In the genomic region with DNA sequence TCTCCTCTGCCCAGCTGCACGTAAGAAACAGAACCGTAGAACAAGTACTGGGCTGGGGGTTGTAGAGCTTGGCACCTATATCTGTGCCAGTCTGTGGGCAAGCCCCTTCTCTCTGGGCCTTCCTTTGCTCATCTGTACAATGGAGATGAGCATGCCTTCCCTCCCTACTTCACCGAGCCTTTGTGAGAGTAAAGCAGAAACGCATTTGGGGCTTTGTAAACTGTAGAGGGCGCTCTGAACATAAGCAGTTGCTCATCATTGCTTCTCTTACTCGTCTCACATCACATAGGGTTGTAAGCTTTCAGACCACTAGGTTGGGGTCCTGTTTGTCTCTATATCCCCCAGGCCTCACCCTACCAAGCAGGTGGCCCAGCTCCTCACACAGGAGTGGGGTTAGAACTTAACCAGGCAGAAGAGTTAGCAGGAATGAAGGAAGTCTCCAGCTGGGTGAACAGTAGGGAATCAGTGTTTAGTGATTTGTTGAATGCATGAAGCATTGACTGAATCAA, we compare ENCODE assay signal across 6 cellular contexts. TPM values are rescaled to one million over a fixed set of nuclear protein-coding genes. Genes with fewer than 3 reads are reported as not detected.
DNase-seq lines count a peak whose midpoint lies in the region; ATAC-seq, FAIRE-seq and TF ChIP-seq lines count a peak whose summit lies in the region.

No MANE protein-coding gene starts in this region.

- DNase-seq in A549 (ENCODE audit: low read depth in 1 of 2, low spot score in 1 of 2) (peak; percentile 66 to 82), GM23248 (peak; percentile 86), RKO (ENCODE audit: low spot score) (peak; percentile 54), fibroblast of mammary gland (ENCODE audit: low read depth) (peak; percentile 74), uterus (no peak)
- DNase-seq in CD8-positive, alpha-beta memory T cell = no peak

- peaks cover 0 to 10% (median 0%) of the 10 kb centered on the region in 3 donors for H3K36me3 Mint-ChIP-seq in CD8-positive, alpha-beta memory T cell

- H3K4me3 ChIP-seq in A549 (no peak overlapping the region), GM23248 (no peak overlapping the region), fibroblast of mammary gland (ENCODE audit: control insufficient read depth, low read depth, low read length) (no peak overlapping the region), uterus (no peak overlapping the region)
- H3K4me3 ChIP-seq in CD8-positive, alpha-beta memory T cell (ENCODE audit: low read length) = no peak overlapping the region

- POLR2A ChIA-PET in A549 (lab: Yijun Ruan, JAX) = no interaction called here
- POLR2A ChIA-PET in CD8-positive, alpha-beta memory T cell (lab: Charles Lee) = no interaction called here

- H3K4me1 Mint-ChIP-seq in CD8-positive, alpha-beta memory T cell = peaks cover 5 to 11% (median 5%) of the 10 kb centered on the region in 3 donors

- no peak overlapping the region; the same call in 1 of the 2 replicates for H2AFZ ChIP-seq in GM23248

- H3K9me3 Mint-ChIP-seq in CD8-positive, alpha-beta memory T cell = no peaks in the 10 kb centered on the region

- H3K27me3 Mint-ChIP-seq in CD8-positive, alpha-beta memory T cell = peaks cover 13 to 44% of the 10 kb centered on the region in 2 donors

- FAIRE-seq in A549 (lab: Jason Lieb, UNC) = no peak

- TF ChIP-seq POLR2A in A549 (IDR thresholded peaks at IDR 0.05; ENCODE audit: low read length) (no peak), uterus (IDR thresholded peaks at IDR 0.05) (no peak)

- peak; percentile 66 to 83 for TF ChIP-seq RAD21 in A549 (conservative IDR thresholded peaks at IDR 0.05 in 1 of 2, IDR thresholded peaks at IDR 0.05 in 1 of 2)

- H3K27me3 ChIP-seq in GM23248 (replicated peaks; ENCODE audit: insufficient read depth) (no peaks in the 10 kb centered on the region), uterus (no peaks in the 10 kb centered on the region)
- H3K27me3 ChIP-seq in CD8-positive, alpha-beta memory T cell (ENCODE audit: insufficient read depth, low read length, poor library complexity, severe bottlenecking) = peaks cover 5% of the 10 kb centered on the region

- H3K36me3 ChIP-seq in GM23248 (ENCODE audit: low read depth) (no peaks in the 10 kb centered on the region), uterus (no peaks in the 10 kb centered on the region)
- H3K36me3 ChIP-seq in CD8-positive, alpha-beta memory T cell (ENCODE audit: insufficient read depth, low read length) = no peaks in the 10 kb centered on the region

- CTCF ChIA-PET in A549 (lab: Yijun Ruan, JAX) = interaction anchor here (0.8 to 60.2 kb wide), 28 partner anchors 10 to 203 kb away, joined by 3 to 1356 read pairs (median 4); partner anchors contain the start of genes PDK2, PPP1R9B, SAMD14 and TMEM92
- CTCF ChIA-PET in CD8-positive, alpha-beta memory T cell (lab: Charles Lee) = interaction anchor here (0.8 to 4.5 kb wide), 12 partner anchors 11 to 159 kb away, joined by 3 to 20 read pairs (median 4); partner anchors contain the start of genes PDK2 and SAMD14

- peak overlapping the region in 1 of 7 donors; percentile 4 for H3K4me3 Mint-ChIP-seq in CD8-positive, alpha-beta memory T cell

- 23% methylated on average over 6 of the region's 6 CpGs for WGBS in A549 (ENCODE audit: missing lambda C conversion rate)
- 9 to 13% methylated on average over 6 of the region's 6 CpGs for WGBS in GM23248 (ENCODE audit: low coverage in 1 of 2, low lambda C conversion rate in 2 of 2, missing lambda C conversion rate in 2 of 2), 2 experiments

- TF ChIP-seq CTCF in A549 (IDR thresholded peaks at IDR 0.05) (peak; percentile 76), fibroblast of mammary gland (conservative IDR thresholded peaks at IDR 0.05; ENCODE audit: control insufficient read depth, insufficient read depth, low read depth, low read length) (peak; percentile 94), uterus (IDR thresholded peaks at IDR 0.05) (peak in 3 of 4 experiments; percentile 28 to 45 (median 34))

- no peaks in the 10 kb centered on the region; the same call in 1 of the 2 replicates for H3F3A ChIP-seq in GM23248 (ENCODE audit: insufficient read depth)

- H3K9ac ChIP-seq in GM23248 = no peak overlapping the region

- no peaks in the 10 kb centered on the region for H3K79me2 ChIP-seq in GM23248 (ENCODE audit: insufficient read depth)

- intact Hi-C loops in uterus (cut with DNase I; ENCODE audit: low total_unique reads) = no loop called here

- no peaks in the 10 kb centered on the region for H4K20me1 ChIP-seq in GM23248 (ENCODE audit: insufficient read depth)

- ATAC-seq in A549 = peak; percentile 17 to 69; a peak in 4 of 6 replicates

- H3K4me2 ChIP-seq in A549 (no peak overlapping the region), GM23248 (ENCODE audit: unreplicated experiment) (no peak overlapping the region)

- H3K9me2 ChIP-seq in GM23248 (ENCODE audit: insufficient read depth) = no peaks in the 10 kb centered on the region

- no peaks in the 10 kb centered on the region for H3K9me3 ChIP-seq in A549
- H3K9me3 ChIP-seq in GM23248 (ENCODE audit: low read depth) = no peaks in the 10 kb centered on the region
- no peaks in the 10 kb centered on the region for H3K9me3 ChIP-seq in uterus
- H3K9me3 ChIP-seq in CD8-positive, alpha-beta memory T cell (ENCODE audit: low read length) = no peaks in the 10 kb centered on the region

- H3K27ac ChIP-seq in A549 (no peak overlapping the region), GM23248 (no peak overlapping the region), uterus (no peak overlapping the region)
- no peak overlapping the region for H3K27ac ChIP-seq in CD8-positive, alpha-beta memory T cell (ENCODE audit: low read depth, low read length)

- in situ Hi-C loops in GM23248 (cut with MboI) = no loop called here

- TF ChIP-seq EP300 in A549 (IDR thresholded peaks at IDR 0.05) = no peak

- peak overlapping the region in 3 of 8 donors; percentile 10 to 69 (median 49) for H3K27ac Mint-ChIP-seq in CD8-positive, alpha-beta memory T cell

- H3K4me1 ChIP-seq in A549 (peaks cover 10% of the 10 kb centered on the region; the same call in 1 of the 3 replicates), GM23248 (ENCODE audit: insufficient read depth) (no peaks in the 10 kb centered on the region), uterus (peaks cover 0 to 17% of the 10 kb centered on the region in 2 donors)
- no peaks in the 10 kb centered on the region for H3K4me1 ChIP-seq in CD8-positive, alpha-beta memory T cell (ENCODE audit: insufficient read depth, low read length)

RNA-seq across cellular contexts. Expression of gene SAMD14, which starts 15.1 kb away (rescaled TPM):
- 0.12 and 0.15 TPM in 2 replicates for polyA plus RNA-seq in A549 (2011; rRNA removed)
- polyA plus RNA-seq in A549 (2012; cell fraction: cytosol; rRNA removed) = 0.22 and 0.31 TPM in 2 replicates
- 1.5 and 1.8 TPM in 2 replicates for polyA plus RNA-seq in A549 (2012; cell fraction: nucleus; rRNA removed)
- 0.42 to 0.75 TPM (median 0.74 TPM) in 3 replicates for polyA plus RNA-seq in A549 (2017; fragmentation: RNase III; extraction: RNeasy Plus Mini Kit Qiagen cat#74134 plus additional on column Dnase treatment)
- polyA minus RNA-seq in A549 (2011; rRNA and poly(A)+ RNA removed) = 0.58 and 0.83 TPM in 2 replicates
- total RNA-seq in GM23248 (2014; rRNA removed; shearing (Covaris generic)) = 3.0 and 4.4 TPM in 2 replicates
- polyA plus RNA-seq in GM23248 (2016; fragmentation: Nextera tagmentation; extraction: Ambion mirVana) = 1.3 TPM in 2 replicates
- 10 to 100 TPM in 1 of 4 donors, 1 to 10 TPM in 2, not detected in 1; 2.3 to 11.3 (median 6.2) TPM for total RNA-seq in uterus
- total RNA-seq in CD8-positive, alpha-beta memory T cell = 1 to 10 TPM in 1 of 2 experiments, under 1 TPM in 1; 0.92 to 1.3 TPM
- polyA plus RNA-seq in CD8-positive, alpha-beta memory T cell = not detected

RNA-seq across cellular contexts. Expression of gene PDK2, which starts 19.8 kb away (rescaled TPM):
- 28.5 and 34.4 TPM in 2 replicates for polyA plus RNA-seq in A549 (2011; rRNA removed)
- 59.2 and 79.0 TPM in 2 replicates for polyA plus RNA-seq in A549 (2012; cell fraction: cytosol; rRNA removed)
- polyA plus RNA-seq in A549 (2012; cell fraction: nucleus; rRNA removed) = 67.5 and 95.4 TPM in 2 replicates
- polyA plus RNA-seq in A549 (2017; fragmentation: RNase III; extraction: RNeasy Plus Mini Kit Qiagen cat#74134 plus additional on column Dnase treatment) = 14.1 to 19.8 TPM (median 15.2 TPM) in 3 replicates
- polyA minus RNA-seq in A549 (2011; rRNA and poly(A)+ RNA removed) = 65.2 and 71.3 TPM in 2 replicates
- 25.9 and 30.2 TPM in 2 replicates for total RNA-seq in GM23248 (2014; rRNA removed; shearing (Covaris generic))
- 48.1 and 56.0 TPM in 2 replicates for polyA plus RNA-seq in GM23248 (2016; fragmentation: Nextera tagmentation; extraction: Ambion mirVana)
- total RNA-seq in uterus = 10 to 100 TPM; 12.9 to 62.6 (median 32.4) TPM
- 10 to 100 TPM; 19.5 to 22.4 TPM for total RNA-seq in CD8-positive, alpha-beta memory T cell
- 41.2 TPM for polyA plus RNA-seq in CD8-positive, alpha-beta memory T cell

RNA-seq across cellular contexts. Expression of gene PPP1R9B, which starts 35.6 kb away (rescaled TPM):
- polyA plus RNA-seq in A549 (2011; rRNA removed) = 16.8 and 22.0 TPM in 2 replicates
- 18.9 and 19.4 TPM in 2 replicates for polyA plus RNA-seq in A549 (2012; cell fraction: cytosol; rRNA removed)
- polyA plus RNA-seq in A549 (2012; cell fraction: nucleus; rRNA removed) = 35.8 and 44.2 TPM in 2 replicates
- 32.4 to 40.6 TPM (median 35.8 TPM) in 3 replicates for polyA plus RNA-seq in A549 (2017; fragmentation: RNase III; extraction: RNeasy Plus Mini Kit Qiagen cat#74134 plus additional on column Dnase treatment)
- 25.9 and 27.1 TPM in 2 replicates for polyA minus RNA-seq in A549 (2011; rRNA and poly(A)+ RNA removed)
- total RNA-seq in GM23248 (2014; rRNA removed; shearing (Covaris generic)) = 62.0 and 69.4 TPM in 2 replicates
- polyA plus RNA-seq in GM23248 (2016; fragmentation: Nextera tagmentation; extraction: Ambion mirVana) = 2.3 and 3.2 TPM in 2 replicates
- total RNA-seq in uterus = 10 to 100 TPM in 3 of 4 donors, 1 to 10 TPM in 1; 9.2 to 65.3 (median 20.6) TPM
- 10 to 100 TPM; 86.9 to 89.0 TPM for total RNA-seq in CD8-positive, alpha-beta memory T cell
- 1.7 TPM for polyA plus RNA-seq in CD8-positive, alpha-beta memory T cell

RNA-seq across cellular contexts. Expression of gene SGCA, which starts 50.9 kb away (rescaled TPM):
- 0.44 and 0.90 TPM in 2 replicates for polyA plus RNA-seq in A549 (2011; rRNA removed)
- 1.8 and 3.2 TPM in 2 replicates for polyA plus RNA-seq in A549 (2012; cell fraction: cytosol; rRNA removed)
- 1.2 and 1.9 TPM in 2 replicates for polyA plus RNA-seq in A549 (2012; cell fraction: nucleus; rRNA removed)
- 1.5 to 3.4 TPM (median 1.9 TPM) in 3 replicates for polyA plus RNA-seq in A549 (2017; fragmentation: RNase III; extraction: RNeasy Plus Mini Kit Qiagen cat#74134 plus additional on column Dnase treatment)
- polyA minus RNA-seq in A549 (2011; rRNA and poly(A)+ RNA removed) = not detected in 2 replicates
- 1.6 TPM in 1 of 2 replicates, not detected in the other for total RNA-seq in GM23248 (2014; rRNA removed; shearing (Covaris generic))
- 1.4 and 1.8 TPM in 2 replicates for polyA plus RNA-seq in GM23248 (2016; fragmentation: Nextera tagmentation; extraction: Ambion mirVana)
- 100 to 1,000 TPM in 1 of 4 donors, 10 to 100 TPM in 1, under 1 TPM in 1, not detected in 1; 0.90 to 119 (median 19.6) TPM for total RNA-seq in uterus
- under 1 TPM in 1 of 2 experiments, not detected in 1; 0.31 TPM for total RNA-seq in CD8-positive, alpha-beta memory T cell
- not detected for polyA plus RNA-seq in CD8-positive, alpha-beta memory T cell

RNA-seq across cellular contexts. Expression of gene ITGA3, which starts 59.0 kb away (rescaled TPM):
- 141 and 181 TPM in 2 replicates for polyA plus RNA-seq in A549 (2011; rRNA removed)
- 182 and 240 TPM in 2 replicates for polyA plus RNA-seq in A549 (2012; cell fraction: cytosol; rRNA removed)
- 975 and 1,352 TPM in 2 replicates for polyA plus RNA-seq in A549 (2012; cell fraction: nucleus; rRNA removed)
- 248 to 268 TPM (median 256 TPM) in 3 replicates for polyA plus RNA-seq in A549 (2017; fragmentation: RNase III; extraction: RNeasy Plus Mini Kit Qiagen cat#74134 plus additional on column Dnase treatment)
- 337 and 368 TPM in 2 replicates for polyA minus RNA-seq in A549 (2011; rRNA and poly(A)+ RNA removed)
- total RNA-seq in GM23248 (2014; rRNA removed; shearing (Covaris generic)) = 321 and 330 TPM in 2 replicates
- 105 and 111 TPM in 2 replicates for polyA plus RNA-seq in GM23248 (2016; fragmentation: Nextera tagmentation; extraction: Ambion mirVana)
- 10 to 100 TPM; 14.3 to 73.1 (median 33.4) TPM for total RNA-seq in uterus
- total RNA-seq in CD8-positive, alpha-beta memory T cell = 10 to 100 TPM; 11.8 to 12.5 TPM
- polyA plus RNA-seq in CD8-positive, alpha-beta memory T cell = 2.7 TPM

Comparison
In these comparisons a context has a peak if more than half of its experiments do, and no peak if none do; other contexts are left out.
1. DNase-seq: peak in A549 (2 of 2), GM23248 (single experiment), RKO (single experiment) and fibroblast of mammary gland (single experiment); none in uterus (0 of 2) and CD8-positive, alpha-beta memory T cell (0 of 5).
2. CTCF ChIP-seq: peak in every context shown above with its lines; median percentile 94 in fibroblast of mammary gland; 76 in A549; 34 in uterus.